1 cellular context compared by ENCODE assay signal in genomic region chr5:142817961-142818431, GRCh38.
TF ChIP-seq lines count a peak whose summit lies in the region.

No MANE protein-coding gene starts in this region.

TF ChIP-seq in SK-N-SH treated with all-trans-retinoic acid at 6 μM for 48 hours, 23 proteins besides CTCF, POLR2A, EP300 and RAD21 (continued from another document):
- TF ChIP-seq, protein P1, sequence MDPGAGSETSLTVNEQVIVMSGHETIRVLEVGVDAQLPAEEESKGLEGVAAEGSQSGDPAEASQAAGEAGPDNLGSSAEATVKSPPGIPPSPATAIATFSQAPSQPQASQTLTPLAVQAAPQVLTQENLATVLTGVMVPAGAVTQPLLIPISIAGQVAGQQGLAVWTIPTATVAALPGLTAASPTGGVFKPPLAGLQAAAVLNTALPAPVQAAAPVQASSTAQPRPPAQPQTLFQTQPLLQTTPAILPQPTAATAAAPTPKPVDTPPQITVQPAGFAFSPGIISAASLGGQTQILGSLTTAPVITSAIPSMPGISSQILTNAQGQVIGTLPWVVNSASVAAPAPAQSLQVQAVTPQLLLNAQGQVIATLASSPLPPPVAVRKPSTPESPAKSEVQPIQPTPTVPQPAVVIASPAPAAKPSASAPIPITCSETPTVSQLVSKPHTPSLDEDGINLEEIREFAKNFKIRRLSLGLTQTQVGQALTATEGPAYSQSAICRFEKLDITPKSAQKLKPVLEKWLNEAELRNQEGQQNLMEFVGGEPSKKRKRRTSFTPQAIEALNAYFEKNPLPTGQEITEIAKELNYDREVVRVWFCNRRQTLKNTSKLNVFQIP (CRISPR knock-in tag; IDR thresholded peaks at IDR 0.05; ENCODE audit: borderline replicate concordance, low read depth): no peak
- no peak for TF ChIP-seq PPARA (CRISPR knock-in tag; IDR thresholded peaks at IDR 0.05; ENCODE audit: borderline replicate concordance)
- TF ChIP-seq TCF4 (CRISPR knock-in tag; IDR thresholded peaks at IDR 0.05; ENCODE audit: borderline replicate concordance): no peak
- TF ChIP-seq ZNF565 (CRISPR knock-in tag; conservative IDR thresholded peaks at IDR 0.05; ENCODE audit: low read depth): no peak
